23 cellular contexts compared by ENCODE assay signal in genomic region chr12:64571346-64571745, GRCh38. TPM values are rescaled to one million over a fixed set of nuclear protein-coding genes. Genes with fewer than 3 reads are reported as not detected.
DNase-seq lines count a peak whose midpoint lies in the region; ATAC-seq and TF ChIP-seq lines count a peak whose summit lies in the region.
"Had no signal": no experiment of that assay in that cellular context is flagged by ENCODE, and none has a peak within 500 bp of the region (broad histone marks: within the 10 kb centered on the region; RNA-seq: fewer than 3 reads in every experiment).

No MANE protein-coding gene starts in this region.

- no peak for TF ChIP-seq EP300 in suprapubic skin (IDR thresholded peaks at IDR 0.05)

- H3K4me1 Mint-ChIP-seq in activated naive CD4-positive, alpha-beta T cell treated with anti-CD3 and anti-CD28 coated beads for 36 hours (ENCODE audit: low read depth), result peaks cover 31% of the 10 kb centered on the region
- H3K4me1 Mint-ChIP-seq in activated T-helper 17 cell treated with anti-CD3 and anti-CD28 coated beads, Interleukin-2, amount 50 U/mL, for 72 hours, result peaks cover 10% of the 10 kb centered on the region
- H3K4me1 Mint-ChIP-seq: immature natural killer cell had no signal

- TF ChIP-seq POLR2A in suprapubic skin (IDR thresholded peaks at IDR 0.05), result no peak

- ATAC-seq in activated T-helper 17 cell treated with anti-CD3 and anti-CD28 coated beads, Interleukin-2, amount 50 U/mL, for 72 hours (replicated peaks), result no peak
- no peak for ATAC-seq in GM18873 (IDR thresholded peaks at IDR 0.05; ENCODE audit: low FRiP score, unreplicated experiment)
- ATAC-seq: gastroesophageal sphincter; left lobe of liver; natural killer cell treated with Interleukin-12 subunit alpha and Interleukin-12 subunit beta and Interleukin-15 and Interleukin-18, amount 100 ng/mL, for 72 hours; pancreas; stimulated activated effector memory CD8-positive, alpha-beta T cell treated with anti-CD3 and anti-CD28 coated beads, Interleukin-12 subunit alpha, Interleukin-12 subunit beta, amount 100 ng/mL, for 72 hours had no signal

- peaks cover 9% of the 10 kb centered on the region for H3K9me3 Mint-ChIP-seq in activated naive CD4-positive, alpha-beta T cell treated with anti-CD3 and anti-CD28 coated beads for 36 hours
- H3K9me3 Mint-ChIP-seq in activated T-helper 17 cell treated with anti-CD3 and anti-CD28 coated beads, Interleukin-2, amount 50 U/mL, for 72 hours, result no peaks in the 10 kb centered on the region
- H3K9me3 Mint-ChIP-seq: natural killer cell treated with Interleukin-12 subunit alpha and Interleukin-12 subunit beta and Interleukin-15 and Interleukin-18, amount 100 ng/mL, for 72 hours; stimulated activated effector memory CD8-positive, alpha-beta T cell treated with anti-CD3 and anti-CD28 coated beads, Interleukin-12 subunit alpha, Interleukin-12 subunit beta, amount 100 ng/mL, for 72 hours had no signal

- peaks cover 18% of the 10 kb centered on the region for H3K4me1 ChIP-seq in suprapubic skin
- H3K4me1 ChIP-seq: pancreas had no signal

- H3K27me3 ChIP-seq in suprapubic skin, result no peaks in the 10 kb centered on the region
- H3K27me3 ChIP-seq: gastroesophageal sphincter, pancreas, right atrium auricular region, spleen had no signal

- WGBS in suprapubic skin, result 55% methylated on average over 4 of the region's 4 CpGs

- TF ChIP-seq CTCF in suprapubic skin (IDR thresholded peaks at IDR 0.05), result no peak

- no peaks in the 10 kb centered on the region for H3K36me3 Mint-ChIP-seq in activated naive CD4-positive, alpha-beta T cell treated with anti-CD3 and anti-CD28 coated beads for 36 hours (ENCODE audit: low read depth)
- no peaks in the 10 kb centered on the region for H3K36me3 Mint-ChIP-seq in activated T-helper 17 cell treated with anti-CD3 and anti-CD28 coated beads, Interleukin-2, amount 50 U/mL, for 72 hours (ENCODE audit: low read depth)
- H3K36me3 Mint-ChIP-seq: natural killer cell treated with Interleukin-12 subunit alpha and Interleukin-12 subunit beta and Interleukin-15 and Interleukin-18, amount 100 ng/mL, for 72 hours; stimulated activated effector memory CD8-positive, alpha-beta T cell treated with anti-CD3 and anti-CD28 coated beads, Interleukin-12 subunit alpha, Interleukin-12 subunit beta, amount 100 ng/mL, for 72 hours had no signal

- no peak overlapping the region for H3K4me3 ChIP-seq in suprapubic skin
- H3K4me3 ChIP-seq: gastroesophageal sphincter, pancreas, right atrium auricular region, spleen, thoracic aorta had no signal

- DNase-seq in activated naive CD4-positive, alpha-beta T cell treated with anti-CD3 and anti-CD28 coated beads for 36 hours, result peak; percentile 9
- no peak for DNase-seq in activated naive CD4-positive, alpha-beta T cell treated with anti-CD3 and anti-CD28 coated beads, Interleukin-2, amount 50 U/mL, for 16 hours
- DNase-seq in NCI-H1105 (lab: John Stamatoyannopoulos, UW) (peak; percentile 48), superior temporal gyrus (ENCODE audit: extremely low spot score) (peak; percentile 47), COR-L47 (lab: John Stamatoyannopoulos, UW) (no peak), suprapubic skin (ENCODE audit: low spot score in 2 of 2) (no peak)
- DNase-seq: ACHN; activated CD8-positive, alpha-beta memory T cell treated with anti-CD3 and anti-CD28 coated beads for 24 hours; activated T-cell treated with anti-CD3 and anti-CD28 coated beads, Interleukin-2, amount 50 U/mL, for 1 hour; immature natural killer cell; NCI-H1436; NCI-H526 treated with DMSO at 0.1 percent for 48 hours; pancreas; spleen; stimulated activated CD4-positive, alpha-beta T cell treated with anti-CD3 and anti-CD28 coated beads, Interleukin-2, amount 100 ng/mL, for 48 hours had no signal

- CTCF ChIA-PET in activated naive CD4-positive, alpha-beta T cell treated with anti-CD3 and anti-CD28 coated beads for 36 hours (lab: Charles Lee), result interaction anchor here (0.6 to 3.5 kb wide), 4 partner anchors 13 to 126 kb away, joined by 3 to 16 read pairs (median 4); no protein-coding TSS in a partner anchor

- no peaks in the 10 kb centered on the region for H3K36me3 ChIP-seq in suprapubic skin
- H3K36me3 ChIP-seq: gastroesophageal sphincter, pancreas, right atrium auricular region, spleen, thoracic aorta had no signal

- no peak overlapping the region for H3K27ac Mint-ChIP-seq in activated naive CD4-positive, alpha-beta T cell treated with anti-CD3 and anti-CD28 coated beads for 36 hours
- H3K27ac Mint-ChIP-seq in activated T-helper 17 cell treated with anti-CD3 and anti-CD28 coated beads, Interleukin-2, amount 50 U/mL, for 72 hours, result peak overlapping the region; percentile 49
- H3K27ac Mint-ChIP-seq: immature natural killer cell; natural killer cell treated with Interleukin-12 subunit alpha and Interleukin-12 subunit beta and Interleukin-15 and Interleukin-18, amount 100 ng/mL, for 72 hours; stimulated activated effector memory CD8-positive, alpha-beta T cell treated with anti-CD3 and anti-CD28 coated beads, Interleukin-12 subunit alpha, Interleukin-12 subunit beta, amount 100 ng/mL, for 72 hours had no signal

- no peaks in the 10 kb centered on the region for H3K27me3 Mint-ChIP-seq in activated naive CD4-positive, alpha-beta T cell treated with anti-CD3 and anti-CD28 coated beads for 36 hours (ENCODE audit: low read depth)
- no peaks in the 10 kb centered on the region for H3K27me3 Mint-ChIP-seq in activated T-helper 17 cell treated with anti-CD3 and anti-CD28 coated beads, Interleukin-2, amount 50 U/mL, for 72 hours
- H3K27me3 Mint-ChIP-seq: natural killer cell treated with Interleukin-12 subunit alpha and Interleukin-12 subunit beta and Interleukin-15 and Interleukin-18, amount 100 ng/mL, for 72 hours had no signal

- no peak overlapping the region for H3K4me3 Mint-ChIP-seq in activated naive CD4-positive, alpha-beta T cell treated with anti-CD3 and anti-CD28 coated beads for 36 hours
- no peak overlapping the region for H3K4me3 Mint-ChIP-seq in activated T-helper 17 cell treated with anti-CD3 and anti-CD28 coated beads, Interleukin-2, amount 50 U/mL, for 72 hours
- H3K4me3 Mint-ChIP-seq: immature natural killer cell; natural killer cell treated with Interleukin-12 subunit alpha and Interleukin-12 subunit beta and Interleukin-15 and Interleukin-18, amount 100 ng/mL, for 72 hours; stimulated activated effector memory CD8-positive, alpha-beta T cell treated with anti-CD3 and anti-CD28 coated beads, Interleukin-12 subunit alpha, Interleukin-12 subunit beta, amount 100 ng/mL, for 72 hours had no signal

- intact Hi-C loops in activated naive CD4-positive, alpha-beta T cell treated with anti-CD3 and anti-CD28 coated beads for 36 hours (cut with micrococcal nuclease), result no loop called here

- H3K9me3 ChIP-seq in suprapubic skin, result peaks cover 3% of the 10 kb centered on the region
- H3K9me3 ChIP-seq: pancreas had no signal

- no peak overlapping the region for H3K27ac ChIP-seq in suprapubic skin
- H3K27ac ChIP-seq: pancreas, right atrium auricular region, spleen, thoracic aorta had no signal

RNA-seq across cellular contexts. Expression of gene RASSF3, which starts 38.9 kb away (rescaled TPM):
- 10 to 100 TPM; 39.4 to 43.8 TPM for total RNA-seq in activated naive CD4-positive, alpha-beta T cell treated with anti-CD3 and anti-CD28 coated beads for 36 hours
- 10 to 100 TPM; 31.0 to 43.9 TPM for total RNA-seq in activated T-helper 17 cell treated with anti-CD3 and anti-CD28 coated beads, Interleukin-2, amount 50 U/mL, for 72 hours
- total RNA-seq in suprapubic skin, result 10 to 100 TPM in 3 of 4 donors, 1 to 10 TPM in 1; 9.1 to 16.1 (median 11.2) TPM

Comparison
In these comparisons a context has a peak if more than half of its experiments do, and no peak if none do; other contexts are left out.
1. DNase-seq: peak in activated naive CD4-positive, alpha-beta T cell treated with anti-CD3 and anti-CD28 coated beads for 36 hours (single experiment), NCI-H1105 (single experiment) and superior temporal gyrus (single experiment); none in activated naive CD4-positive, alpha-beta T cell treated with anti-CD3 and anti-CD28 coated beads, Interleukin-2, amount 50 U/mL, for 16 hours (single experiment), COR-L47 (single experiment) and suprapubic skin (0 of 2).